ENCODE assay signal across 12 cellular contexts in the genomic region with DNA sequence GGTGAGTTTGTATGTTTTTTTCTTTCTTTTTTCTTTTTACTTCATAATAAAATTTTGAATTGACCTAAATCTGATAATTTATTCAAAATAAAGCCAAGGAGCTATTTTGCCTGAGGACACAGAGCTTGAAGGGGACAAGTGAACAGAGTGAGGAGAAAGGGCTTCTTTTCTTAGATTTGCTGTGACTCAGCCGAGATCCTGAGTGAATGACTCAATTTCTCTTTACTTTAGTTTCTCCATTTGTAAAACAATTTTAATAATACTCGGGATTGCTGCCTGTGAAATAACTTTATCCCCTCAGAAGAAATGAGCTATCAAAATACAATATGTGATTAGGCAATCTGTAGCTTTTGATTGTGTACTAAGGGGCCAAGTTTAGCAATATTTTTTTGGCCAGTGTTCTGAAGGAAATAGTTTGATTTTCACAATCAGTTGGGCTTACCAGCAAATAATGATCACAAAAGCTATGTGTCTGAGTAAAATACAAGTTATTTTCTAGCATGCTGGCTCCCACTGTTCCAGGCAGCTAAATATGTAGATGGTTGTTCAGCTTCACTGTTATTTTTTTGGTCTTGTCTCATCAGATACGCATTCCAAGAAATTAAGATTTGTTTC.
A peak's percentile ranks its signal among the peaks of the same experiment; 100 is the strongest.
DNase-seq lines count a peak whose midpoint lies in the region; ATAC-seq, FAIRE-seq and TF ChIP-seq lines count a peak whose summit lies in the region.
"Had no signal": no experiment of that assay in that cellular context is flagged by ENCODE, and none has a peak within 500 bp of the region (broad histone marks: within the 10 kb centered on the region; RNA-seq: fewer than 3 reads in every experiment).

No MANE protein-coding gene starts in this region.

- H3K9ac ChIP-seq in astrocyte (ENCODE audit: low read length): no peak overlapping the region

- peaks cover 40% of the 10 kb centered on the region for H3K4me1 ChIP-seq in CD4-positive, alpha-beta memory T cell (ENCODE audit: insufficient read depth, low read length)
- H3K4me1 ChIP-seq in astrocyte (ENCODE audit: insufficient read depth, low read length) (no peaks in the 10 kb centered on the region), transverse colon (peaks cover 0 to 11% (median 5%) of the 10 kb centered on the region in 4 donors)
- H3K4me1 ChIP-seq: breast epithelium had no signal

- in situ Hi-C loops in transverse colon (cut with MboI; ENCODE audit: low pct_ligation_motif_present in 1 of 4, low pct_unique_long_range_greater_than_20kb in 1 of 4, low sequenced_read_pairs in 3 of 4): no loop called here

- H3K9me3 Mint-ChIP-seq in CD4-positive, alpha-beta memory T cell: no peaks in the 10 kb centered on the region
- peaks cover 2% of the 10 kb centered on the region for H3K9me3 Mint-ChIP-seq in astrocyte (ENCODE audit: unreplicated experiment)
- peaks cover 0 to 1% (median 0%) of the 10 kb centered on the region in 9 donors for H3K9me3 Mint-ChIP-seq in naive thymus-derived CD8-positive, alpha-beta T cell

- peak overlapping the region; percentile 13 for H3K27ac ChIP-seq in CD4-positive, alpha-beta memory T cell (ENCODE audit: low read depth, low read length)
- H3K27ac ChIP-seq in astrocyte (ENCODE audit: low read depth, low read length): no peak overlapping the region
- no peak overlapping the region for H3K27ac ChIP-seq in transverse colon
- H3K27ac ChIP-seq: breast epithelium, PC-9, thyroid gland had no signal

- peaks cover 35 to 72% (median 58%) of the 10 kb centered on the region in 4 donors for H3K4me1 Mint-ChIP-seq in CD4-positive, alpha-beta memory T cell
- peaks cover 18% of the 10 kb centered on the region for H3K4me1 Mint-ChIP-seq in astrocyte (ENCODE audit: low read depth, unreplicated experiment)
- H3K4me1 Mint-ChIP-seq in naive thymus-derived CD8-positive, alpha-beta T cell: peaks cover 21 to 47% (median 45%) of the 10 kb centered on the region in 4 donors

- TF ChIP-seq CTCF in AG10803 (conservative IDR thresholded peaks at IDR 0.05; ENCODE audit: low read length) (no peak), astrocyte (IDR thresholded peaks at IDR 0.05; ENCODE audit: insufficient read depth, low read depth, low read length) (no peak), transverse colon (IDR thresholded peaks at IDR 0.05) (no peak)

- H3K4me3 Mint-ChIP-seq in CD4-positive, alpha-beta memory T cell: peak overlapping the region; percentile 5 to 76 (median 54)
- H3K4me3 Mint-ChIP-seq in astrocyte (ENCODE audit: unreplicated experiment): no peak overlapping the region
- peak overlapping the region in 7 of 10 donors; percentile 2 to 61 (median 34) for H3K4me3 Mint-ChIP-seq in naive thymus-derived CD8-positive, alpha-beta T cell

- no peaks in the 10 kb centered on the region for H3K9me3 ChIP-seq in CD4-positive, alpha-beta memory T cell (ENCODE audit: control insufficient read depth in 1 of 2, low read length in 2 of 2)
- H3K9me3 ChIP-seq in astrocyte (ENCODE audit: insufficient read depth, low read depth, low read length) (peaks cover 13% of the 10 kb centered on the region), transverse colon (no peaks in the 10 kb centered on the region)
- H3K9me3 ChIP-seq: breast epithelium, thyroid gland had no signal

- no peaks in the 10 kb centered on the region for H3K27me3 ChIP-seq in CD4-positive, alpha-beta memory T cell (ENCODE audit: insufficient read depth, low read length)
- H3K27me3 ChIP-seq in astrocyte (ENCODE audit: insufficient read depth, low read length) (no peaks in the 10 kb centered on the region), transverse colon (no peaks in the 10 kb centered on the region)
- H3K27me3 ChIP-seq: thyroid gland had no signal

- CTCF ChIA-PET in CD4-positive, alpha-beta memory T cell (lab: Charles Lee; ENCODE audit: partially characterized antibody): interaction anchor here (0.9 to 3.2 kb wide), 4 partner anchors 8 to 48 kb away, joined by 4 to 17 read pairs (median 6); no protein-coding TSS in a partner anchor

- ATAC-seq in naive thymus-derived CD8-positive, alpha-beta T cell: no peak
- no peak for ATAC-seq in HG03354 (IDR thresholded peaks at IDR 0.05; ENCODE audit: poor library complexity, severe bottlenecking, unreplicated experiment)

- H3K27me3 Mint-ChIP-seq in CD4-positive, alpha-beta memory T cell: no peaks in the 10 kb centered on the region
- no peaks in the 10 kb centered on the region for H3K27me3 Mint-ChIP-seq in astrocyte (ENCODE audit: low read depth, unreplicated experiment)
- H3K27me3 Mint-ChIP-seq in naive thymus-derived CD8-positive, alpha-beta T cell: no peaks in the 10 kb centered on the region

- H3K4me2 ChIP-seq in astrocyte (ENCODE audit: low read length): no peak overlapping the region
- H3K4me2 ChIP-seq: PC-9 had no signal

- intact Hi-C loops in CD4-positive, alpha-beta memory T cell (cut with micrococcal nuclease): no loop called here
- intact Hi-C loops in transverse colon (cut with DNase I; ENCODE audit: low total_unique reads): no loop called here

- H2AFZ ChIP-seq in astrocyte (ENCODE audit: low read depth, low read length): no peak overlapping the region
- H2AFZ ChIP-seq: PC-9 had no signal

- no peaks in the 10 kb centered on the region for H3K79me2 ChIP-seq in astrocyte (ENCODE audit: insufficient read depth, low read length)

- WGBS in transverse colon (ENCODE audit: low coverage in 1 of 2), 2 donors: 57 to 61% methylated on average over 3 of the region's 3 CpGs

- H3K4me3 ChIP-seq in AG10803 (ENCODE audit: low read length) (no peak overlapping the region), astrocyte (ENCODE audit: insufficient read depth, low read depth, low read length) (no peak overlapping the region), transverse colon (no peak overlapping the region)
- H3K4me3 ChIP-seq in CD4-positive, alpha-beta memory T cell (ENCODE audit: low read length in 2 of 2): no peak overlapping the region
- H3K4me3 ChIP-seq: breast epithelium, PC-9, thyroid gland had no signal

- no peak for TF ChIP-seq POLR2A in transverse colon (IDR thresholded peaks at IDR 0.05)

- H3K27ac Mint-ChIP-seq in CD4-positive, alpha-beta memory T cell: peak overlapping the region; percentile 70 to 94 (median 81)
- peak overlapping the region; percentile 49 for H3K27ac Mint-ChIP-seq in astrocyte (ENCODE audit: unreplicated experiment)
- peak overlapping the region in 7 of 10 donors; percentile 4 to 85 (median 51) for H3K27ac Mint-ChIP-seq in naive thymus-derived CD8-positive, alpha-beta T cell

- peak; percentile 66 for FAIRE-seq in astrocyte (lab: Jason Lieb, UNC)

- peaks cover 0 to 3% of the 10 kb centered on the region in 2 donors for H3K36me3 Mint-ChIP-seq in CD4-positive, alpha-beta memory T cell
- no peaks in the 10 kb centered on the region for H3K36me3 Mint-ChIP-seq in astrocyte (ENCODE audit: low read depth, unreplicated experiment)
- no peaks in the 10 kb centered on the region for H3K36me3 Mint-ChIP-seq in naive thymus-derived CD8-positive, alpha-beta T cell

- DNase-seq in AG10803 (ENCODE audit: low read depth) (peak; percentile 72), astrocyte (ENCODE audit: low read depth) (no peak), transverse colon (no peak), HuH-7.5 (ENCODE audit: low spot score) (no peak), NCI-H526 treated with DMSO at 0.1 percent for 48 hours (lab: John Stamatoyannopoulos, UW) (no peak)
- no peak for DNase-seq in CD4-positive, alpha-beta memory T cell
- DNase-seq in naive thymus-derived CD8-positive, alpha-beta T cell: no peak
- DNase-seq: NCI-H187, thyroid gland had no signal

- TF ChIP-seq EP300 in transverse colon (IDR thresholded peaks at IDR 0.05; ENCODE audit: low read depth): no peak

- no peaks in the 10 kb centered on the region for H3K36me3 ChIP-seq in CD4-positive, alpha-beta memory T cell (ENCODE audit: insufficient read depth, low read length)
- H3K36me3 ChIP-seq in astrocyte (ENCODE audit: insufficient read depth, low read length): no peaks in the 10 kb centered on the region
- H3K36me3 ChIP-seq in transverse colon: no peaks in the 10 kb centered on the region
- H3K36me3 ChIP-seq: breast epithelium, thyroid gland had no signal

- no peaks in the 10 kb centered on the region for H4K20me1 ChIP-seq in astrocyte (ENCODE audit: insufficient read depth, low read length)

- POLR2A ChIA-PET in CD4-positive, alpha-beta memory T cell (lab: Charles Lee; ENCODE audit: partially characterized antibody): interaction anchor here (0.8 to 2.0 kb wide), 5 partner anchors 8 to 47 kb away, joined by 3 to 9 read pairs (median 3); no protein-coding TSS in a partner anchor
- POLR2A ChIA-PET in naive thymus-derived CD8-positive, alpha-beta T cell (lab: Charles Lee): interaction anchor here (0.9 to 1.0 kb wide), 2 partner anchors 8 to 25 kb away, joined by 3 to 4 read pairs; no protein-coding TSS in a partner anchor
